18 cellular contexts compared by ENCODE assay signal in the genomic region with DNA sequence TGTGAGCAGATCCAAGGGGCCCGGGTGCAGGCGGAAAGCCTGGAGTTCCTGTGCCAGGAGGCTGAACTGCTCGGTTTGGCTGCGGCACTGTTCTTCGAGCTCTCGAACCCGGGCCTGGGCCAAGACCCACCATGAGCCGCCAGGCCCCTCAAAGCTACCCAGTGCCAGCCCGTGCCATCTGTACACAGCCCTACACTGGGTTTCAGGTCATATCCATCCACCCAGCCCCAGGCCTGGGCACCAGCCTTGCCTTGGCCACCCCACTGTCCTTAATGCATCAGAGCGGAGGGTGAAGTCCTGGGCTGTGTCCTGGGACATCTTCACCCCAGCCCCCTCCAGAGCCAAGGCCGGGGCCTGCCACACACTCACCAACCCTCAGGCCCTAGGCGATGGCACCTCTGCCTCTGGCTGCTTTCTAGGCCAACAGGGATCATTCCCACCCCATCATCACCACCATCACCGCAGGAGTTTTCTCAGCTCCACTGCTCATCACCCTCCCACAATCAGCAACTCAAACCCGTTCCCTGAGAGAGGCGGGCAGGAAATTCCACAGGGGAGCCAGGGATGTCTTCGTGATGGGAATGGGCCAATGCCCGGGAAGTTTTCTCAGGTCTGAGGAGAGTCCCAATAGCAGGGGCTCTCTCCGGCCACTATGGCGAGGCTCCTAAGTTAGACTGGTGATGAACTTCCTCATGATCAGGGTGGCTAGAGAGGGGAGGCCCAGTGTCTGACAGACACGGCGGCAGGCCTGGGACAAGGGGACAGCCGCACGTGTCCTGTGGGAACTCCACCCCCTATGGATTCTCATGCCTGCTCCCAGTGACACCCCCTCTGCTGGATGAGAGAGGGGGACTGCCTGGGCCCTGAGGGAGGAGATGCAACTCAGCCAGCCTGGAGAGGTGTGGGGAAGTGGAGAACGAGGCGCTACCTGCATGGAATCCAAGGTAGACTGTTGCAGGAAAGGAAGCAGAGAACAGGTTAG. TPM values are rescaled to one million over a fixed set of nuclear protein-coding genes. Genes with fewer than 3 reads are reported as not detected.
DNase-seq lines count a peak whose midpoint lies in the region; ATAC-seq and TF ChIP-seq lines count a peak whose summit lies in the region.
"Had no signal": no experiment of that assay in that cellular context is flagged by ENCODE, and none has a peak within 500 bp of the region (broad histone marks: within the 10 kb centered on the region; RNA-seq: fewer than 3 reads in every experiment).

No MANE protein-coding gene starts in this region.

- no peaks in the 10 kb centered on the region for H3K27me3 Mint-ChIP-seq in activated CD8-positive, alpha-beta T cell treated with anti-CD3 and anti-CD28 coated beads for 36 hours
- H3K27me3 Mint-ChIP-seq in activated CD8-positive, alpha-beta T cell treated with anti-CD3 and anti-CD28 coated beads, Interleukin-2, amount 10 ng/mL, durations not matched to agents 7 days and 5 days (ENCODE audit: low read depth), result no peaks in the 10 kb centered on the region
- H3K27me3 Mint-ChIP-seq in CD4-positive, CD25-positive, alpha-beta regulatory T cell, result no peaks in the 10 kb centered on the region
- H3K27me3 Mint-ChIP-seq in neural progenitor cell (ENCODE audit: insufficient read depth, low read depth), result peaks cover 19% of the 10 kb centered on the region

- CTCF ChIA-PET in activated CD8-positive, alpha-beta T cell treated with anti-CD3 and anti-CD28 coated beads for 36 hours (lab: Charles Lee), result interaction anchor here (1.5 to 8.0 kb wide), 4 partner anchors 15 to 98 kb away, joined by 4 to 161 read pairs (median 90); partner anchors contain the start of gene RNF43
- CTCF ChIA-PET in activated CD8-positive, alpha-beta T cell treated with anti-CD3 and anti-CD28 coated beads, Interleukin-2, amount 10 ng/mL, durations not matched to agents 7 days and 5 days (lab: Charles Lee), result interaction anchor here (1.3 to 7.5 kb wide), 3 partner anchors 8 to 96 kb away, joined by 3 to 235 read pairs (median 135); partner anchors contain the start of gene RNF43

- H3K27me3 ChIP-seq in CD4-positive, CD25-positive, alpha-beta regulatory T cell (ENCODE audit: control insufficient read depth, insufficient read depth, low read length), result no peaks in the 10 kb centered on the region
- no peaks in the 10 kb centered on the region for H3K27me3 ChIP-seq in neural progenitor cell
- H3K27me3 ChIP-seq: breast epithelium, hepatocyte, ovary had no signal

- intact Hi-C loops in activated CD8-positive, alpha-beta T cell treated with anti-CD3 and anti-CD28 coated beads for 36 hours (cut with micrococcal nuclease), result loop anchor here (5.0 kb wide), 3 partner anchors 33 to 128 kb away; partner anchors contain the start of genes RNF43 and SUPT4H1

- no peaks in the 10 kb centered on the region for H3K9me3 ChIP-seq in CD4-positive, CD25-positive, alpha-beta regulatory T cell (ENCODE audit: control insufficient read depth in 2 of 2, low read length in 2 of 2)
- no peaks in the 10 kb centered on the region for H3K9me3 ChIP-seq in neural progenitor cell (ENCODE audit: low read depth)
- H3K9me3 ChIP-seq: A549, breast epithelium, ovary had no signal

- H3K36me3 ChIP-seq in CD4-positive, CD25-positive, alpha-beta regulatory T cell (ENCODE audit: control insufficient read depth, insufficient read depth, low read length), result peaks cover 2% of the 10 kb centered on the region
- no peaks in the 10 kb centered on the region for H3K36me3 ChIP-seq in neural progenitor cell
- H3K36me3 ChIP-seq: breast epithelium, ovary had no signal

- no peaks in the 10 kb centered on the region for H3K9me3 Mint-ChIP-seq in activated CD8-positive, alpha-beta T cell treated with anti-CD3 and anti-CD28 coated beads for 36 hours
- no peaks in the 10 kb centered on the region for H3K9me3 Mint-ChIP-seq in activated CD8-positive, alpha-beta T cell treated with anti-CD3 and anti-CD28 coated beads, Interleukin-2, amount 10 ng/mL, durations not matched to agents 7 days and 5 days (ENCODE audit: insufficient read depth)
- no peaks in the 10 kb centered on the region for H3K9me3 Mint-ChIP-seq in CD4-positive, CD25-positive, alpha-beta regulatory T cell
- no peaks in the 10 kb centered on the region for H3K9me3 Mint-ChIP-seq in neural progenitor cell

- no peak overlapping the region for H3K9ac ChIP-seq in neural progenitor cell

- H3K27ac Mint-ChIP-seq in activated CD8-positive, alpha-beta T cell treated with anti-CD3 and anti-CD28 coated beads for 36 hours, result peak overlapping the region; percentile 9
- no peak overlapping the region for H3K27ac Mint-ChIP-seq in activated CD8-positive, alpha-beta T cell treated with anti-CD3 and anti-CD28 coated beads, Interleukin-2, amount 10 ng/mL, durations not matched to agents 7 days and 5 days
- peak overlapping the region in 2 of 3 donors; percentile 46 to 67 for H3K27ac Mint-ChIP-seq in CD4-positive, CD25-positive, alpha-beta regulatory T cell
- peak overlapping the region; percentile 57 for H3K27ac Mint-ChIP-seq in neural progenitor cell

- no peak overlapping the region for H3K4me2 ChIP-seq in neural progenitor cell
- H3K4me2 ChIP-seq: A549, hepatocyte had no signal

- H3K4me3 Mint-ChIP-seq in activated CD8-positive, alpha-beta T cell treated with anti-CD3 and anti-CD28 coated beads for 36 hours, result no peak overlapping the region
- H3K4me3 Mint-ChIP-seq in activated CD8-positive, alpha-beta T cell treated with anti-CD3 and anti-CD28 coated beads, Interleukin-2, amount 10 ng/mL, durations not matched to agents 7 days and 5 days, result no peak overlapping the region
- no peak overlapping the region for H3K4me3 Mint-ChIP-seq in CD4-positive, CD25-positive, alpha-beta regulatory T cell
- H3K4me3 Mint-ChIP-seq in neural progenitor cell, result no peak overlapping the region

- H4K20me1 ChIP-seq in neural progenitor cell (ENCODE audit: low read depth), result no peaks in the 10 kb centered on the region

- H2AFZ ChIP-seq in neural progenitor cell (replicated peaks), result no peak overlapping the region
- H2AFZ ChIP-seq: hepatocyte had no signal

- H3K4me1 ChIP-seq in CD4-positive, CD25-positive, alpha-beta regulatory T cell (ENCODE audit: control insufficient read depth, insufficient read depth, low read length, poor library complexity, severe bottlenecking), result peaks cover 15% of the 10 kb centered on the region
- peaks cover 8% of the 10 kb centered on the region for H3K4me1 ChIP-seq in neural progenitor cell
- H3K4me1 ChIP-seq: breast epithelium had no signal

- peaks cover 4% of the 10 kb centered on the region for H3K36me3 Mint-ChIP-seq in activated CD8-positive, alpha-beta T cell treated with anti-CD3 and anti-CD28 coated beads for 36 hours (ENCODE audit: low read depth)
- H3K36me3 Mint-ChIP-seq in activated CD8-positive, alpha-beta T cell treated with anti-CD3 and anti-CD28 coated beads, Interleukin-2, amount 10 ng/mL, durations not matched to agents 7 days and 5 days (ENCODE audit: low read depth), result peaks cover 32% of the 10 kb centered on the region
- H3K36me3 Mint-ChIP-seq in CD4-positive, CD25-positive, alpha-beta regulatory T cell, result peaks cover 14% of the 10 kb centered on the region
- H3K36me3 Mint-ChIP-seq in neural progenitor cell, result peaks cover 9% of the 10 kb centered on the region

- no peak for DNase-seq in activated CD8-positive, alpha-beta T cell treated with anti-CD3 and anti-CD28 coated beads for 36 hours
- DNase-seq in activated CD8-positive, alpha-beta T cell treated with anti-CD3 and anti-CD28 coated beads, Interleukin-2, amount 10 ng/mL, durations not matched to agents 7 days and 5 days, result no peak
- DNase-seq in CD4-positive, CD25-positive, alpha-beta regulatory T cell, result peak in 1 of 3 donors; percentile 0
- DNase-seq in caudate nucleus (lab: John Stamatoyannopoulos, UW) (no peak), neural progenitor cell (ENCODE audit: low spot score) (no peak), DMS 273 (lab: John Stamatoyannopoulos, UW; ENCODE audit: unreplicated experiment) (no peak), DMS153 (lab: John Stamatoyannopoulos, UW) (no peak), NCI-H1694 (lab: John Stamatoyannopoulos, UW) (no peak)
- DNase-seq: NCI-H1930; NCI-H510A treated with DMSO at 0.1 percent for 48 hours; SIG-M5; small intestine; stimulated activated naive CD4-positive, alpha-beta T cell treated with Interleukin-2 at 50 U/mL for 16 hours; trophoblast cell had no signal

- H3K4me1 Mint-ChIP-seq in activated CD8-positive, alpha-beta T cell treated with anti-CD3 and anti-CD28 coated beads for 36 hours (ENCODE audit: low read depth), result peaks cover 15% of the 10 kb centered on the region
- peaks cover 19% of the 10 kb centered on the region for H3K4me1 Mint-ChIP-seq in activated CD8-positive, alpha-beta T cell treated with anti-CD3 and anti-CD28 coated beads, Interleukin-2, amount 10 ng/mL, durations not matched to agents 7 days and 5 days (ENCODE audit: low read depth)
- peaks cover 7 to 34% (median 15%) of the 10 kb centered on the region in 4 donors for H3K4me1 Mint-ChIP-seq in CD4-positive, CD25-positive, alpha-beta regulatory T cell
- H3K4me1 Mint-ChIP-seq in neural progenitor cell, result peaks cover 16% of the 10 kb centered on the region

- H3K27ac ChIP-seq in CD4-positive, CD25-positive, alpha-beta regulatory T cell (ENCODE audit: insufficient read depth, low read length, poor library complexity, severe bottlenecking), result peak overlapping the region; percentile 47
- H3K27ac ChIP-seq in caudate nucleus (ENCODE audit: low read depth, low read length) (peak overlapping the region; percentile 16), neural progenitor cell (no peak overlapping the region)
- H3K27ac ChIP-seq: A549, breast epithelium, hepatocyte, ovary had no signal

- ATAC-seq in activated CD8-positive, alpha-beta T cell treated with anti-CD3 and anti-CD28 coated beads for 36 hours, result no peak
- ATAC-seq in activated CD8-positive, alpha-beta T cell treated with anti-CD3 and anti-CD28 coated beads, Interleukin-2, amount 10 ng/mL, durations not matched to agents 7 days and 5 days, result no peak
- ATAC-seq in CD4-positive, CD25-positive, alpha-beta regulatory T cell (ENCODE audit: low read depth in 2 of 2), result no peak
- ATAC-seq: A549 had no signal

- no peak for TF ChIP-seq CTCF in activated CD8-positive, alpha-beta T cell treated with anti-CD3 and anti-CD28 coated beads for 36 hours (IDR thresholded peaks at IDR 0.05)
- no peak for TF ChIP-seq CTCF in neural progenitor cell (IDR thresholded peaks at IDR 0.05)

- no peaks in the 10 kb centered on the region for H3F3A ChIP-seq in neural progenitor cell (ENCODE audit: low read depth)

- no peaks in the 10 kb centered on the region for H3K79me2 ChIP-seq in neural progenitor cell (ENCODE audit: low read depth)
- H3K79me2 ChIP-seq: hepatocyte had no signal

- POLR2A ChIA-PET in activated CD8-positive, alpha-beta T cell treated with anti-CD3 and anti-CD28 coated beads for 36 hours (lab: Charles Lee), result interaction anchor here (0.8 to 26.8 kb wide), 5 partner anchors 7 to 128 kb away, joined by 3 to 1558 read pairs (median 4); partner anchors contain the start of genes SUPT4H1 and TSPOAP1
- POLR2A ChIA-PET in activated CD8-positive, alpha-beta T cell treated with anti-CD3 and anti-CD28 coated beads, Interleukin-2, amount 10 ng/mL, durations not matched to agents 7 days and 5 days (lab: Charles Lee), result interaction anchor here (9.5 to 28.8 kb wide), 3 partner anchors 7 to 34 kb away, joined by 122 to 2649 read pairs (median 255); partner anchors contain the start of genes SUPT4H1 and TSPOAP1

- H3K4me3 ChIP-seq in CD4-positive, CD25-positive, alpha-beta regulatory T cell (ENCODE audit: low read depth, low read length), result no peak overlapping the region
- no peak overlapping the region for H3K4me3 ChIP-seq in neural progenitor cell
- H3K4me3 ChIP-seq: A549, breast epithelium, hepatocyte, ovary had no signal

RNA-seq across cellular contexts. Expression of gene TSPOAP1, which starts 9.1 kb away (rescaled TPM):
- total RNA-seq in activated CD8-positive, alpha-beta T cell treated with anti-CD3 and anti-CD28 coated beads for 36 hours, result 10 to 100 TPM; 21.1 to 24.1 TPM
- 10 to 100 TPM; 45.8 to 51.5 TPM for total RNA-seq in activated CD8-positive, alpha-beta T cell treated with anti-CD3 and anti-CD28 coated beads, Interleukin-2, amount 10 ng/mL, durations not matched to agents 7 days and 5 days
- total RNA-seq in CD4-positive, CD25-positive, alpha-beta regulatory T cell, result 47.4 TPM
- polyA plus RNA-seq in CD4-positive, CD25-positive, alpha-beta regulatory T cell, result 1 to 10 TPM in 2 of 4 donors, under 1 TPM in 2; 0.73 to 1.6 (median 0.92) TPM
- total RNA-seq in neural progenitor cell (ENCODE audit: low replicate concordance), result 13.8 and 48.7 TPM in 2 replicates
- polyA plus RNA-seq: A549 had no signal

RNA-seq across cellular contexts. Expression of gene SUPT4H1, which starts 32.5 kb away (rescaled TPM):
- total RNA-seq in activated CD8-positive, alpha-beta T cell treated with anti-CD3 and anti-CD28 coated beads for 36 hours, result 100 to 1,000 TPM; 104 to 110 TPM
- 10 to 100 TPM; 75.2 to 90.8 TPM for total RNA-seq in activated CD8-positive, alpha-beta T cell treated with anti-CD3 and anti-CD28 coated beads, Interleukin-2, amount 10 ng/mL, durations not matched to agents 7 days and 5 days
- total RNA-seq in CD4-positive, CD25-positive, alpha-beta regulatory T cell, result 52.6 TPM
- 100 to 1,000 TPM; 123 to 177 (median 136) TPM for polyA plus RNA-seq in CD4-positive, CD25-positive, alpha-beta regulatory T cell
- total RNA-seq in neural progenitor cell (ENCODE audit: low replicate concordance), result 60.2 and 103 TPM in 2 replicates

RNA-seq across cellular contexts. Expression of gene MPO, which starts 38.7 kb away (rescaled TPM):
- total RNA-seq in activated CD8-positive, alpha-beta T cell treated with anti-CD3 and anti-CD28 coated beads for 36 hours, result not detected
- total RNA-seq in activated CD8-positive, alpha-beta T cell treated with anti-CD3 and anti-CD28 coated beads, Interleukin-2, amount 10 ng/mL, durations not matched to agents 7 days and 5 days, result not detected
- not detected for total RNA-seq in CD4-positive, CD25-positive, alpha-beta regulatory T cell
- under 1 TPM in 1 of 4 donors, not detected in 3; 0.19 TPM for polyA plus RNA-seq in CD4-positive, CD25-positive, alpha-beta regulatory T cell
- not detected in 2 replicates for total RNA-seq in neural progenitor cell (ENCODE audit: low replicate concordance)
- polyA plus RNA-seq: A549, hepatocyte had no signal
